Comparison of ENCODE assay signal across 1 cellular context in the genomic region with DNA sequence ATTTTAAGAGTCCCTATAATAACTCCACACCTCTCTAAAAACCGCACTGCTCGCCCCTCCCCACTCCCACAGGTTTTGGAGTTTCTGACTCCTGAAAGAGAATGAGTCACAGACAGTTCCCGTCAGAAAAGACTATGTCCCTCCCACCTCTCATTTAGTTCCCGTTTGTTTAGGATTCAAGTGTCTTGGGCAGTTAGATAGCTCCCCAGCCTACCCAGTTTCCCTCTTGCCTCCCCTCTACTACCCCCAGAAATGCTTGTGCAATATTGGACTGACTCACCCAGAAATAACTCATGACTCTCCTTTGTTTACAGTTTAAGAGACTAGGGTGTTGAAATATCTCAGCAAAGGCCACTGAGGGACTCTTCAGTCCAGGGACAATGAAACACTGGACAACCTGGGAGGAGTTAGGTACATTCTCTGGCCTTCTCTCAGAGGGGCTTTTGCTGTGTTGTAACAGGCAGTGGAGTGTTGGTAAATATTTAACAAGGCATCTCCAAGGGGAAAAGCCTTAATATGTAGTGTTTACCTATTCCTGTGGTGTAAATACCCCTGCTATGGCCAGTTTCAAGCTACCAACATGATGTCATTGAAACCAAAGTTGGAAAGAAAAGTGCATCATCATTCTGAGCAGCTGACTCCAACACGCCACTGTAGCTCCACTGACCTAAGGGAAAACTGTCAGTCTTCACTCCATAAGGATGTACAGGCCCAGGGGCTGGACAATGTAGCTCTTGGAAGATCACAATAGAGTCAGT.
A peak's percentile ranks its signal among the peaks of the same experiment; 100 is the strongest.
TF ChIP-seq lines count a peak whose summit lies in the region.

No MANE protein-coding gene starts in this region.

TF ChIP-seq in K562, 482 proteins besides CTCF, POLR2A, EP300 and RAD21 (continued from another document and continues in another):
- TF ChIP-seq, protein P1, sequence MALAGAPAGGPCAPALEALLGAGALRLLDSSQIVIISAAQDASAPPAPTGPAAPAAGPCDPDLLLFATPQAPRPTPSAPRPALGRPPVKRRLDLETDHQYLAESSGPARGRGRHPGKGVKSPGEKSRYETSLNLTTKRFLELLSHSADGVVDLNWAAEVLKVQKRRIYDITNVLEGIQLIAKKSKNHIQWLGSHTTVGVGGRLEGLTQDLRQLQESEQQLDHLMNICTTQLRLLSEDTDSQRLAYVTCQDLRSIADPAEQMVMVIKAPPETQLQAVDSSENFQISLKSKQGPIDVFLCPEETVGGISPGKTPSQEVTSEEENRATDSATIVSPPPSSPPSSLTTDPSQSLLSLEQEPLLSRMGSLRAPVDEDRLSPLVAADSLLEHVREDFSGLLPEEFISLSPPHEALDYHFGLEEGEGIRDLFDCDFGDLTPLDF (CRISPR knock-in tag; IDR thresholded peaks at IDR 0.05) = no peak
- TF ChIP-seq ZSCAN29 (IDR thresholded peaks at IDR 0.05) = no peak
- peak; percentile 68 to 97 for TF ChIP-seq ARNT (IDR thresholded peaks at IDR 0.05)
- no peak for TF ChIP-seq ZNF785 (CRISPR knock-in tag; IDR thresholded peaks at IDR 0.05)
- no peak for TF ChIP-seq GATA2 (CRISPR knock-in tag; IDR thresholded peaks at IDR 0.05)
- 0 out of 2 replicates have a peak, but pooled peaks have one; percentile 41 for TF ChIP-seq CBFA2T2 (conservative IDR thresholded peaks at IDR 0.05)
- peak; percentile 91 for TF ChIP-seq NCOR1 (IDR thresholded peaks at IDR 0.05)
- peak; percentile 52 for TF ChIP-seq TCF3 (CRISPR knock-in tag; IDR thresholded peaks at IDR 0.05)
- no peak for TF ChIP-seq TGIF2 (CRISPR knock-in tag; IDR thresholded peaks at IDR 0.05)
- TF ChIP-seq POLR2B (IDR thresholded peaks at IDR 0.05; ENCODE audit: low read depth, partially characterized antibody) = no peak
- TF ChIP-seq POLR2AphosphoS5 (IDR thresholded peaks at IDR 0.05; ENCODE audit: control insufficient read depth, insufficient read depth, low read depth, low read length) = peak; percentile 62; the same call in 1 of the 2 replicates
- peak; percentile 63 to 69 for TF ChIP-seq NRF1 (conservative IDR thresholded peaks at IDR 0.05 in 1 of 2, IDR thresholded peaks at IDR 0.05 in 1 of 2)
- TF ChIP-seq, protein P2, sequence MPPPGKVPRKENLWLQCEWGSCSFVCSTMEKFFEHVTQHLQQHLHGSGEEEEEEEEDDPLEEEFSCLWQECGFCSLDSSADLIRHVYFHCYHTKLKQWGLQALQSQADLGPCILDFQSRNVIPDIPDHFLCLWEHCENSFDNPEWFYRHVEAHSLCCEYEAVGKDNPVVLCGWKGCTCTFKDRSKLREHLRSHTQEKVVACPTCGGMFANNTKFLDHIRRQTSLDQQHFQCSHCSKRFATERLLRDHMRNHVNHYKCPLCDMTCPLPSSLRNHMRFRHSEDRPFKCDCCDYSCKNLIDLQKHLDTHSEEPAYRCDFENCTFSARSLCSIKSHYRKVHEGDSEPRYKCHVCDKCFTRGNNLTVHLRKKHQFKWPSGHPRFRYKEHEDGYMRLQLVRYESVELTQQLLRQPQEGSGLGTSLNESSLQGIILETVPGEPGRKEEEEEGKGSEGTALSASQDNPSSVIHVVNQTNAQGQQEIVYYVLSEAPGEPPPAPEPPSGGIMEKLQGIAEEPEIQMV (tag; conservative IDR thresholded peaks at IDR 0.05; ENCODE audit: low read depth) = peak; percentile 78
- no peak for TF ChIP-seq ZNF23 (CRISPR knock-in tag; IDR thresholded peaks at IDR 0.05)
- no peak for TF ChIP-seq ZFP1 (CRISPR knock-in tag; IDR thresholded peaks at IDR 0.05)
- peak; percentile 95 to 96 for TF ChIP-seq FOXA3 (CRISPR knock-in tag; conservative IDR thresholded peaks at IDR 0.05 in 1 of 2, IDR thresholded peaks at IDR 0.05 in 1 of 2)
- TF ChIP-seq SIN3A (IDR thresholded peaks at IDR 0.05; ENCODE audit: borderline replicate concordance in 2 of 2, control insufficient read depth in 1 of 2, low read depth in 2 of 2, low read length in 2 of 2) = no peak
- no peak for TF ChIP-seq STAT5B (CRISPR knock-in tag; IDR thresholded peaks at IDR 0.05)
- peak; percentile 99 to 100 for TF ChIP-seq FOXK2 (conservative IDR thresholded peaks at IDR 0.05 in 1 of 2, IDR thresholded peaks at IDR 0.05 in 1 of 2; ENCODE audit: low read depth in 2 of 2)
- no peak for TF ChIP-seq ZNF143 (CRISPR knock-in tag; IDR thresholded peaks at IDR 0.05)
- no peak for TF ChIP-seq ZNF830 (CRISPR knock-in tag; IDR thresholded peaks at IDR 0.05)
- TF ChIP-seq, protein P3, sequence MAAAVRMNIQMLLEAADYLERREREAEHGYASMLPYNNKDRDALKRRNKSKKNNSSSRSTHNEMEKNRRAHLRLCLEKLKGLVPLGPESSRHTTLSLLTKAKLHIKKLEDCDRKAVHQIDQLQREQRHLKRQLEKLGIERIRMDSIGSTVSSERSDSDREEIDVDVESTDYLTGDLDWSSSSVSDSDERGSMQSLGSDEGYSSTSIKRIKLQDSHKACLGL (CRISPR knock-in tag; IDR thresholded peaks at IDR 0.05; ENCODE audit: borderline replicate concordance, poor library complexity, severe bottlenecking) = no peak
- TF ChIP-seq SMAD1 (IDR thresholded peaks at IDR 0.05; ENCODE audit: low read depth, low read length, partially characterized antibody) = peak; percentile 82
- TF ChIP-seq GABPB2 (CRISPR knock-in tag; conservative IDR thresholded peaks at IDR 0.05) = no peak
- no peak for TF ChIP-seq NR2F6 (CRISPR knock-in tag; IDR thresholded peaks at IDR 0.05)
- TF ChIP-seq XRCC4 (IDR thresholded peaks at IDR 0.05; ENCODE audit: extremely low read depth, insufficient read depth, insufficient read length) = no peak
- TF ChIP-seq KAT8 (IDR thresholded peaks at IDR 0.05; ENCODE audit: low read depth) = no peak
- TF ChIP-seq HMGN3 (IDR thresholded peaks at IDR 0.05; ENCODE audit: borderline replicate concordance, extremely low read depth, insufficient read length, low read depth, low read length) = no peak
- TF ChIP-seq, protein P4, sequence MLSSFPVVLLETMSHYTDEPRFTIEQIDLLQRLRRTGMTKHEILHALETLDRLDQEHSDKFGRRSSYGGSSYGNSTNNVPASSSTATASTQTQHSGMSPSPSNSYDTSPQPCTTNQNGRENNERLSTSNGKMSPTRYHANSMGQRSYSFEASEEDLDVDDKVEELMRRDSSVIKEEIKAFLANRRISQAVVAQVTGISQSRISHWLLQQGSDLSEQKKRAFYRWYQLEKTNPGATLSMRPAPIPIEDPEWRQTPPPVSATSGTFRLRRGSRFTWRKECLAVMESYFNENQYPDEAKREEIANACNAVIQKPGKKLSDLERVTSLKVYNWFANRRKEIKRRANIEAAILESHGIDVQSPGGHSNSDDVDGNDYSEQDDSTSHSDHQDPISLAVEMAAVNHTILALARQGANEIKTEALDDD (IDR thresholded peaks at IDR 0.05) = peak; percentile 99
- TF ChIP-seq, protein P5, sequence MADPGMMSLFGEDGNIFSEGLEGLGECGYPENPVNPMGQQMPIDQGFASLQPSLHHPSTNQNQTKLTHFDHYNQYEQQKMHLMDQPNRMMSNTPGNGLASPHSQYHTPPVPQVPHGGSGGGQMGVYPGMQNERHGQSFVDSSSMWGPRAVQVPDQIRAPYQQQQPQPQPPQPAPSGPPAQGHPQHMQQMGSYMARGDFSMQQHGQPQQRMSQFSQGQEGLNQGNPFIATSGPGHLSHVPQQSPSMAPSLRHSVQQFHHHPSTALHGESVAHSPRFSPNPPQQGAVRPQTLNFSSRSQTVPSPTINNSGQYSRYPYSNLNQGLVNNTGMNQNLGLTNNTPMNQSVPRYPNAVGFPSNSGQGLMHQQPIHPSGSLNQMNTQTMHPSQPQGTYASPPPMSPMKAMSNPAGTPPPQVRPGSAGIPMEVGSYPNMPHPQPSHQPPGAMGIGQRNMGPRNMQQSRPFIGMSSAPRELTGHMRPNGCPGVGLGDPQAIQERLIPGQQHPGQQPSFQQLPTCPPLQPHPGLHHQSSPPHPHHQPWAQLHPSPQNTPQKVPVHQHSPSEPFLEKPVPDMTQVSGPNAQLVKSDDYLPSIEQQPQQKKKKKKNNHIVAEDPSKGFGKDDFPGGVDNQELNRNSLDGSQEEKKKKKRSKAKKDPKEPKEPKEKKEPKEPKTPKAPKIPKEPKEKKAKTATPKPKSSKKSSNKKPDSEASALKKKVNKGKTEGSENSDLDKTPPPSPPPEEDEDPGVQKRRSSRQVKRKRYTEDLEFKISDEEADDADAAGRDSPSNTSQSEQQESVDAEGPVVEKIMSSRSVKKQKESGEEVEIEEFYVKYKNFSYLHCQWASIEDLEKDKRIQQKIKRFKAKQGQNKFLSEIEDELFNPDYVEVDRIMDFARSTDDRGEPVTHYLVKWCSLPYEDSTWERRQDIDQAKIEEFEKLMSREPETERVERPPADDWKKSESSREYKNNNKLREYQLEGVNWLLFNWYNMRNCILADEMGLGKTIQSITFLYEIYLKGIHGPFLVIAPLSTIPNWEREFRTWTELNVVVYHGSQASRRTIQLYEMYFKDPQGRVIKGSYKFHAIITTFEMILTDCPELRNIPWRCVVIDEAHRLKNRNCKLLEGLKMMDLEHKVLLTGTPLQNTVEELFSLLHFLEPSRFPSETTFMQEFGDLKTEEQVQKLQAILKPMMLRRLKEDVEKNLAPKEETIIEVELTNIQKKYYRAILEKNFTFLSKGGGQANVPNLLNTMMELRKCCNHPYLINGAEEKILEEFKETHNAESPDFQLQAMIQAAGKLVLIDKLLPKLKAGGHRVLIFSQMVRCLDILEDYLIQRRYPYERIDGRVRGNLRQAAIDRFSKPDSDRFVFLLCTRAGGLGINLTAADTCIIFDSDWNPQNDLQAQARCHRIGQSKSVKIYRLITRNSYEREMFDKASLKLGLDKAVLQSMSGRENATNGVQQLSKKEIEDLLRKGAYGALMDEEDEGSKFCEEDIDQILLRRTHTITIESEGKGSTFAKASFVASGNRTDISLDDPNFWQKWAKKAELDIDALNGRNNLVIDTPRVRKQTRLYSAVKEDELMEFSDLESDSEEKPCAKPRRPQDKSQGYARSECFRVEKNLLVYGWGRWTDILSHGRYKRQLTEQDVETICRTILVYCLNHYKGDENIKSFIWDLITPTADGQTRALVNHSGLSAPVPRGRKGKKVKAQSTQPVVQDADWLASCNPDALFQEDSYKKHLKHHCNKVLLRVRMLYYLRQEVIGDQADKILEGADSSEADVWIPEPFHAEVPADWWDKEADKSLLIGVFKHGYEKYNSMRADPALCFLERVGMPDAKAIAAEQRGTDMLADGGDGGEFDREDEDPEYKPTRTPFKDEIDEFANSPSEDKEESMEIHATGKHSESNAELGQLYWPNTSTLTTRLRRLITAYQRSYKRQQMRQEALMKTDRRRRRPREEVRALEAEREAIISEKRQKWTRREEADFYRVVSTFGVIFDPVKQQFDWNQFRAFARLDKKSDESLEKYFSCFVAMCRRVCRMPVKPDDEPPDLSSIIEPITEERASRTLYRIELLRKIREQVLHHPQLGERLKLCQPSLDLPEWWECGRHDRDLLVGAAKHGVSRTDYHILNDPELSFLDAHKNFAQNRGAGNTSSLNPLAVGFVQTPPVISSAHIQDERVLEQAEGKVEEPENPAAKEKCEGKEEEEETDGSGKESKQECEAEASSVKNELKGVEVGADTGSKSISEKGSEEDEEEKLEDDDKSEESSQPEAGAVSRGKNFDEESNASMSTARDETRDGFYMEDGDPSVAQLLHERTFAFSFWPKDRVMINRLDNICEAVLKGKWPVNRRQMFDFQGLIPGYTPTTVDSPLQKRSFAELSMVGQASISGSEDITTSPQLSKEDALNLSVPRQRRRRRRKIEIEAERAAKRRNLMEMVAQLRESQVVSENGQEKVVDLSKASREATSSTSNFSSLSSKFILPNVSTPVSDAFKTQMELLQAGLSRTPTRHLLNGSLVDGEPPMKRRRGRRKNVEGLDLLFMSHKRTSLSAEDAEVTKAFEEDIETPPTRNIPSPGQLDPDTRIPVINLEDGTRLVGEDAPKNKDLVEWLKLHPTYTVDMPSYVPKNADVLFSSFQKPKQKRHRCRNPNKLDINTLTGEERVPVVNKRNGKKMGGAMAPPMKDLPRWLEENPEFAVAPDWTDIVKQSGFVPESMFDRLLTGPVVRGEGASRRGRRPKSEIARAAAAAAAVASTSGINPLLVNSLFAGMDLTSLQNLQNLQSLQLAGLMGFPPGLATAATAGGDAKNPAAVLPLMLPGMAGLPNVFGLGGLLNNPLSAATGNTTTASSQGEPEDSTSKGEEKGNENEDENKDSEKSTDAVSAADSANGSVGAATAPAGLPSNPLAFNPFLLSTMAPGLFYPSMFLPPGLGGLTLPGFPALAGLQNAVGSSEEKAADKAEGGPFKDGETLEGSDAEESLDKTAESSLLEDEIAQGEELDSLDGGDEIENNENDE (IDR thresholded peaks at IDR 0.05; ENCODE audit: low read depth, low read length) = no peak
- TF ChIP-seq SRSF7 (optimal IDR thresholded peaks at IDR 0.05; ENCODE audit: low read depth, low read length) = no peak
- TF ChIP-seq ADNP (tag; IDR thresholded peaks at IDR 0.05) = no peak; the same call in none of the 2 replicates
- TF ChIP-seq ZNF24 (IDR thresholded peaks at IDR 0.05) = no peak
- TF ChIP-seq, protein P6, sequence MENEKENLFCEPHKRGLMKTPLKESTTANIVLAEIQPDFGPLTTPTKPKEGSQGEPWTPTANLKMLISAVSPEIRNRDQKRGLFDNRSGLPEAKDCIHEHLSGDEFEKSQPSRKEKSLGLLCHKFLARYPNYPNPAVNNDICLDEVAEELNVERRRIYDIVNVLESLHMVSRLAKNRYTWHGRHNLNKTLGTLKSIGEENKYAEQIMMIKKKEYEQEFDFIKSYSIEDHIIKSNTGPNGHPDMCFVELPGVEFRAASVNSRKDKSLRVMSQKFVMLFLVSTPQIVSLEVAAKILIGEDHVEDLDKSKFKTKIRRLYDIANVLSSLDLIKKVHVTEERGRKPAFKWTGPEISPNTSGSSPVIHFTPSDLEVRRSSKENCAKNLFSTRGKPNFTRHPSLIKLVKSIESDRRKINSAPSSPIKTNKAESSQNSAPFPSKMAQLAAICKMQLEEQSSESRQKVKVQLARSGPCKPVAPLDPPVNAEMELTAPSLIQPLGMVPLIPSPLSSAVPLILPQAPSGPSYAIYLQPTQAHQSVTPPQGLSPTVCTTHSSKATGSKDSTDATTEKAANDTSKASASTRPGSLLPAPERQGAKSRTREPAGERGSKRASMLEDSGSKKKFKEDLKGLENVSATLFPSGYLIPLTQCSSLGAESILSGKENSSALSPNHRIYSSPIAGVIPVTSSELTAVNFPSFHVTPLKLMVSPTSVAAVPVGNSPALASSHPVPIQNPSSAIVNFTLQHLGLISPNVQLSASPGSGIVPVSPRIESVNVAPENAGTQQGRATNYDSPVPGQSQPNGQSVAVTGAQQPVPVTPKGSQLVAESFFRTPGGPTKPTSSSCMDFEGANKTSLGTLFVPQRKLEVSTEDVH (IDR thresholded peaks at IDR 0.05; ENCODE audit: low read depth, partially characterized antibody) = no peak
- peak; percentile 60; the same call in 1 of the 2 replicates for TF ChIP-seq CTBP1 (IDR thresholded peaks at IDR 0.05; ENCODE audit: borderline replicate concordance)
- no peak for TF ChIP-seq HOXB6 (CRISPR knock-in tag; IDR thresholded peaks at IDR 0.05; ENCODE audit: borderline replicate concordance)
- TF ChIP-seq, protein P7, sequence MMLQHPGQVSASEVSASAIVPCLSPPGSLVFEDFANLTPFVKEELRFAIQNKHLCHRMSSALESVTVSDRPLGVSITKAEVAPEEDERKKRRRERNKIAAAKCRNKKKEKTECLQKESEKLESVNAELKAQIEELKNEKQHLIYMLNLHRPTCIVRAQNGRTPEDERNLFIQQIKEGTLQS (IDR thresholded peaks at IDR 0.05) = peak; percentile 99
- TF ChIP-seq, protein P7 (CRISPR knock-in tag; conservative IDR thresholded peaks at IDR 0.05) = peak; percentile 99
- TF ChIP-seq ERF (CRISPR knock-in tag; IDR thresholded peaks at IDR 0.05) = peak; percentile 35; the same call in 1 of the 2 replicates
